1 cellular context compared by ENCODE assay signal in the genomic region with DNA sequence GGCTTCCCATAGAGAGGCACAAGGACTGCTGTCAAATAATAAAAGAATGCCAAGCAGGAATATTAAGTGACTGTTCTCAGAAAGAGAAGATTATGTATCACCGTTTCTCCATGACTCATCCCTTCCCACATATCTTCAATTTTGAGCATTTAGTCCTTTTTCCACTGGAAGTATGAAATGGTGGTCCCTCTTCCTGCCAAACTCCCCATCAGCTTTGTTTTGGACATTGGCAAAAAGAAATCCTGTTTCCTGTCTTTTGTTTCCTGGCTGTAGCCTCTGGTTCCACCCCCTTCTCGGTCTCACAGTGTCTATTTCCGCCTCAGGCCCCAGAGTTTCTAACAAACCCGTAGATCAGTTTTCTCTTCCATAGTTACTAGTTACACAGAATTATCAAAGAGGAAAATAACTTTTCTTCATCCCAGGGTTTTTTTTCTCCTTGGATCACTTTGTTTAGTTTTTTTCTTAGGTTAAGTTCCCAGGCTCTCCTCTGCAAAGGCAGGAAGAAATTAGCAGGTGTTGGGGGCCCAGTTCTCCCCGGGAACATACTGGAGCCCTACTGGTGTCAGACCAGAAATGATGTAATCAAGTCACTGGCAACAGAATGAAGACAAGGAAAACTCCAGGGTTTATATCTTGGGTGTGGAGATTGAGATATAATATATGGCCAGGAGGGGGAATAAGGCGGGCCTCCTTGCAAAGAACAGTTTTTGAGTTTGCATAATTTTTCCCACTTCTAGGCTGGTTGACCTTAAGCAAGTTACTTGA.
TF ChIP-seq lines count a peak whose summit lies in the region.

No MANE protein-coding gene starts in this region.

TF ChIP-seq in endothelial cell of umbilical vein, 7 proteins besides CTCF, POLR2A, EP300 and RAD21:
- TF ChIP-seq JUN (IDR thresholded peaks at IDR 0.05; ENCODE audit: borderline replicate concordance, insufficient read depth, insufficient read length, low read depth) (peak; percentile 84), MYC (IDR thresholded peaks at IDR 0.05; ENCODE audit: low read depth, low read length) (no peak), FOS (IDR thresholded peaks at IDR 0.05; ENCODE audit: borderline replicate concordance, insufficient read depth, low read length) (peak; percentile 78)
